ENCODE assay signal across 8 cellular contexts in the genomic region with DNA sequence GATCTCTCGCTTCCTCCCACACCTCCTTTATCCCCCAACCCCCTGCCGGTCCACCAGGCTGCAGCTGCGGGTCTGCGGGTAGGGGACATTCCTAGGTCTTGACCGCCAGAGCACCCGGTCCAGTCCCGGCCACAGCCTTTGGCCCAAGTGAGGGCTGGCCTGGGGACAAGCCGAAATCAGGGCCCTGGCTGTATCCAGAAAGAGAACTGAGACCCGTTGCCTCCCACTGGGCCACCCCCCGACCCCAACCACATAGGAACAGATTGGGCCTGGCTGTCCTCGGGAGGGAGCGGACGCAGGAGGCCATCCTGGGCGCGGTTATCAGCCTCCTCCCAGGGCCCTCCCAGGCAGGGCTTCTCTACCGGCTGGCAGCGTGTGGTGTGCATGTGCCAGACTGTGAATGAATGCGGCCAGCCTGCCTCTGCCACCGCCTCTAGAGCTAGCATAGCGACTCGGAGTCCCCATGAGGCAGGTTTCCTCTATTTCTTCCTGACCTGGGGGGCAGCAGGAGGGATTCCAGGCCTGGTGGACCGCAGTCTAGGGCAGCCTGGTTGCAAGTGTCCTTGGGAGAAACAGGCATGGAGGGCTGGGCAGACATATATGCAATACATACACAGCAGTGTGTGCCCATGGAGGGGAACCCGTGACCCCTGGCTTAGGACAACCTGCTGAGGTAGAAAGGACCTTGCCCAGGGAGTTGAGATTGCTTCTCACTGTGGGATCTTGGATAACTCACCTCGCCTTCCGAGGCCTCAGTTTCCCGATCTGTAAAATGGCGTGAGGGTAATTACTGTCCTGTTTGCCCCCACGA. TPM values are rescaled to one million over a fixed set of nuclear protein-coding genes. Genes with fewer than 3 reads are reported as not detected.
DNase-seq lines count a peak whose midpoint lies in the region; ATAC-seq lines count a peak whose summit lies in the region.

No MANE protein-coding gene starts in this region.

- peaks cover 44 to 67% (median 59%) of the 10 kb centered on the region in 3 donors for H3K4me1 Mint-ChIP-seq in naive B cell

- DNase-seq in UCSD-AML1 (lab: John Stamatoyannopoulos, UW; ENCODE audit: unreplicated experiment), result peak; percentile 31
- DNase-seq in ecto neural progenitor cell (ENCODE audit: low spot score), result peak; percentile 71
- DNase-seq in naive B cell, result peak; percentile 63
- no peak for DNase-seq in AG20443 (ENCODE audit: low spot score)
- DNase-seq in NCI-H446 (lab: John Stamatoyannopoulos, UW), result no peak
- DNase-seq in NCI-H2081 (lab: John Stamatoyannopoulos, UW), result no peak

- H3K27me3 Mint-ChIP-seq in naive B cell, result no peaks in the 10 kb centered on the region

- ATAC-seq in HG02642 (IDR thresholded peaks at IDR 0.05; ENCODE audit: poor library complexity, unreplicated experiment) (peak; percentile 17), naive B cell (ENCODE audit: low read depth in 2 of 2) (peak; percentile 26 to 31), GM18520 (IDR thresholded peaks at IDR 0.05; ENCODE audit: unreplicated experiment) (no peak)

- no peaks in the 10 kb centered on the region for H3K9me3 Mint-ChIP-seq in naive B cell

- H3K27ac Mint-ChIP-seq in naive B cell, result peak overlapping the region; percentile 91 to 100 (median 99)

- no peaks in the 10 kb centered on the region for H3K36me3 Mint-ChIP-seq in naive B cell

- H3K4me3 Mint-ChIP-seq in naive B cell, result peak overlapping the region; percentile 89 to 100 (median 98)

RNA-seq across cellular contexts. Expression of gene N4BP3, which starts 1.2 kb away (rescaled TPM):
- polyA plus RNA-seq in naive B cell (ENCODE audit: low read depth in 6 of 6), result 10 to 100 TPM in 1 of 6 donors, 1 to 10 TPM in 4, under 1 TPM in 1; 0.63 to 10.1 (median 3.5) TPM

RNA-seq across cellular contexts. Expression of gene RMND5B, which starts 16.3 kb away (rescaled TPM):
- 10 to 100 TPM; 36.2 to 82.3 (median 40.3) TPM for polyA plus RNA-seq in naive B cell (ENCODE audit: low read depth in 6 of 6)

RNA-seq across cellular contexts. Expression of gene NHP2, which starts 39.2 kb away (rescaled TPM):
- polyA plus RNA-seq in naive B cell (ENCODE audit: low read depth in 6 of 6), result 100 to 1,000 TPM; 212 to 320 (median 229) TPM

Comparison
In these comparisons a context has a peak if more than half of its experiments do, and no peak if none do; other contexts are left out.
1. DNase-seq: peak in UCSD-AML1 (single experiment), ecto neural progenitor cell (single experiment) and naive B cell (single experiment); none in AG20443 (single experiment), NCI-H446 (0 of 2) and NCI-H2081 (0 of 2).